ENCODE assay signal across 32 cellular contexts in the genomic region with DNA sequence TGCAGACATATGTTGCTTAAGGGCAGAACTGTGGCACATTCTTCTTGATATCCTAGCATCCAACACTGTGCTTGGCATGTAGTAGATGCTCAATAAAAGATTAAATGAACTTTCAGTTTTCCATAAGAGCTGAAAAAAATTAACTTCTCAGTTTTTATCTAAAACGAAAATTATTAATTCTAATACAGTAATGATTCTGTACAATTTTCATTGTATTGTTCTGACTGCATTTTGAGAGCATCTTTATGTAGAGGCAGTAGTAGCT.
"Had no signal": no experiment of that assay in that cellular context is flagged by ENCODE, and none has a peak within 500 bp of the region (broad histone marks: within the 10 kb centered on the region; RNA-seq: fewer than 3 reads in every experiment).

No MANE protein-coding gene starts in this region.

- DNase-seq: Karpas-422, Kasumi-1, MG63, MM.1S, MV-4-11, NCI-H1048, NCI-H1092, NCI-H1092 treated with DMSO at 0.1 percent for 48 hours, NCI-H1105 treated with DMSO at 0.1 percent for 48 hours, NCI-H1417, NCI-H1417 treated with DMSO at 0.1 percent for 48 hours, NCI-H1436, NCI-H1436 treated with DMSO at 0.1 percent for 48 hours, NCI-H146, NCI-H1694, NCI-H1694 treated with DMSO at 0.1 percent for 48 hours, NCI-H187, NCI-H187 treated with DMSO at 0.1 percent for 48 hours, NCI-H1930, NCI-H2029, NCI-H2029 treated with DMSO at 0.1 percent for 48 hours, NCI-H2081, NCI-H2081 treated with DMSO at 0.1 percent for 48 hours, NCI-H2107, NCI-H2171, NCI-H2171 treated with DMSO at 0.1 percent for 48 hours, NCI-H2227 treated with DMSO at 0.1 percent for 48 hours, NCI-H345, NCI-H446, NCI-H446 treated with DMSO at 0.1 percent for 48 hours, NCI-H510A, NCI-H524 had no signal

- H3K36me3 ChIP-seq: MG63 had no signal

- H3K4me3 ChIP-seq: MG63 had no signal

- H3K9me3 ChIP-seq: MG63 had no signal

- H3K27me3 ChIP-seq: MG63 had no signal
